In the genomic region with DNA sequence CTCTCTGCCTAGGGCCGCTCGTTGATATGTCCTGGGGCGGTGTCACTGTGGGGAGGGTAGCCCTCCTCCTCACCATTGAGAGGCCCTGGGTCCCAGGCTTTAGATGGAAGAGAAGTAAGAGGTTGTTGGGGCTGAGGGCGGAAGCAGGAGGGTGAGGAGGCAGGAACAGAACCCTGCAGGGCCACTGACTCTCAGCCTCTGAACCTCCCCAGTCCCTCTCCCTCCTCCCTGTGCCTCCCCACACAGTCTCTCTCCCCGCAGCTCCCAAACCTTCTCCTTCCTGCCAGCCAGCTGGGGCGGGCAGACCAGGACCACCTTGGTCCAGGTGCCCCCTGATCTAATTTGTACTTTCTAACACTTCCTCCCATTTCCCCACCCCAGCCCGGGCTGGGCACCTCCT, we compare ENCODE assay signal across 13 cellular contexts. TPM values are rescaled to one million over a fixed set of nuclear protein-coding genes. Genes with fewer than 3 reads are reported as not detected.
"Had no signal": no experiment of that assay in that cellular context is flagged by ENCODE, and none has a peak within 500 bp of the region (broad histone marks: within the 10 kb centered on the region; RNA-seq: fewer than 3 reads in every experiment).

No MANE protein-coding gene starts in this region.

- H3K4me3 ChIP-seq: hepatocyte had no signal

- H3K36me3 Mint-ChIP-seq: stimulated activated memory B cell treated with anti-CD40 and anti-IgM and Interleukin-4, amounts not matched to agents 10 μg/mL and 1 μg/mL and 100 μg/mL, for 72 hours had no signal

- H3K27ac Mint-ChIP-seq: activated B cell treated with CpG ODN at 0.5 μM for 24 hours; activated CD4-positive, alpha-beta T cell treated with anti-CD3 and anti-CD28 coated beads, Interleukin-2, amount 10 ng/mL, durations not matched to agents 24 days and 14 days; stimulated activated memory B cell treated with anti-CD40 and anti-IgM and Interleukin-4, amounts not matched to agents 10 μg/mL and 1 μg/mL and 100 μg/mL, for 72 hours had no signal

- DNase-seq: activated B cell treated with CpG ODN at 0.5 μM for 24 hours; activated CD4-positive, alpha-beta T cell treated with anti-CD3 and anti-CD28 coated beads, Interleukin-2, amount 10 ng/mL, durations not matched to agents 24 days and 14 days; activated CD8-positive, alpha-beta memory T cell treated with anti-CD3 and anti-CD28 coated beads for 24 hours; anterior cingulate cortex; left ventricle myocardium superior; SW 1271 had no signal

- H3K4me1 Mint-ChIP-seq: activated B cell treated with CpG ODN at 0.5 μM for 24 hours; activated CD4-positive, alpha-beta T cell treated with anti-CD3 and anti-CD28 coated beads, Interleukin-2, amount 10 ng/mL, durations not matched to agents 24 days and 14 days; nephron had no signal

- H3K9me3 Mint-ChIP-seq: activated B cell treated with CpG ODN at 0.5 μM for 24 hours; activated CD4-positive, alpha-beta T cell treated with anti-CD3 and anti-CD28 coated beads, Interleukin-2, amount 10 ng/mL, durations not matched to agents 24 days and 14 days; nephron; stimulated activated memory B cell treated with anti-CD40 and anti-IgM and Interleukin-4, amounts not matched to agents 10 μg/mL and 1 μg/mL and 100 μg/mL, for 72 hours had no signal

- H3K27ac ChIP-seq: hepatocyte had no signal

- H3K27me3 ChIP-seq: hepatocyte had no signal

- H3K4me3 Mint-ChIP-seq: activated B cell treated with CpG ODN at 0.5 μM for 24 hours; activated CD4-positive, alpha-beta T cell treated with anti-CD3 and anti-CD28 coated beads, Interleukin-2, amount 10 ng/mL, durations not matched to agents 24 days and 14 days; nephron; stimulated activated memory B cell treated with anti-CD40 and anti-IgM and Interleukin-4, amounts not matched to agents 10 μg/mL and 1 μg/mL and 100 μg/mL, for 72 hours had no signal

- ATAC-seq: stimulated activated memory B cell treated with anti-CD40 and anti-IgM and Interleukin-4, amounts not matched to agents 10 μg/mL and 1 μg/mL and 100 μg/mL, for 72 hours had no signal

RNA-seq across cellular contexts. Expression of a gene that starts 14.3 kb away (rescaled TPM):
- total RNA-seq: activated B cell treated with CpG ODN at 0.5 μM for 24 hours, mesenteric fat pad, omental fat pad had no signal

RNA-seq across cellular contexts. Expression of a gene that starts 44.2 kb away (rescaled TPM):
- total RNA-seq: activated B cell treated with CpG ODN at 0.5 μM for 24 hours; activated CD4-positive, alpha-beta T cell treated with anti-CD3 and anti-CD28 coated beads, Interleukin-2, amount 10 ng/mL, durations not matched to agents 24 days and 14 days; esophagus mucosa; T-helper 2 cell treated with Interferon-gamma antibody and Interleukin-4, amounts not matched to agents 100 ng/mL and 5 ng/mL, for 36 hours had no signal
